ENCODE assay signal across 10 cellular contexts in genomic region chr7:22725585-22725984, GRCh38. TPM values are rescaled to one million over a fixed set of nuclear protein-coding genes. Genes with fewer than 3 reads are reported as not detected.
DNase-seq lines count a peak whose midpoint lies in the region; ATAC-seq and TF ChIP-seq lines count a peak whose summit lies in the region.
"Had no signal": no experiment of that assay in that cellular context is flagged by ENCODE, and none has a peak within 500 bp of the region (broad histone marks: within the 10 kb centered on the region; RNA-seq: fewer than 3 reads in every experiment).

No MANE protein-coding gene starts in this region.

- no peak overlapping the region for H3K9ac ChIP-seq in smooth muscle cell (ENCODE audit: low read depth)

- H3K36me3 Mint-ChIP-seq in activated CD4-positive, alpha-beta T cell treated with anti-CD3 and anti-CD28 coated beads for 36 hours (ENCODE audit: low read depth): no peaks in the 10 kb centered on the region
- H3K36me3 Mint-ChIP-seq in activated CD4-positive, alpha-beta T cell treated with anti-CD3 and anti-CD28 coated beads, Interleukin-2, amount 10 ng/mL, durations not matched to agents 7 days and 5 days (ENCODE audit: low read depth): peaks cover 1% of the 10 kb centered on the region

- H3K4me3 ChIP-seq in choroid plexus epithelial cell (ENCODE audit: low read depth, low read length) (no peak overlapping the region), smooth muscle cell (no peak overlapping the region), prostate gland (no peak overlapping the region)

- peak overlapping the region; percentile 61 for H3K27ac Mint-ChIP-seq in activated CD4-positive, alpha-beta T cell treated with anti-CD3 and anti-CD28 coated beads for 36 hours
- H3K27ac Mint-ChIP-seq in activated CD4-positive, alpha-beta T cell treated with anti-CD3 and anti-CD28 coated beads, Interleukin-2, amount 10 ng/mL, durations not matched to agents 7 days and 5 days: no peak overlapping the region

- H3K27me3 ChIP-seq in smooth muscle cell (ENCODE audit: low read depth) (no peaks in the 10 kb centered on the region), prostate gland (replicated peaks; ENCODE audit: insufficient read depth) (no peaks in the 10 kb centered on the region)

- WGBS in smooth muscle cell (ENCODE audit: low lambda C conversion rate): 54% methylated on average over 9 of the region's 9 CpGs
- WGBS in prostate gland: 66% methylated on average over 9 of the region's 9 CpGs

- no peaks in the 10 kb centered on the region for H4K20me1 ChIP-seq in smooth muscle cell (ENCODE audit: low read depth)

- no peaks in the 10 kb centered on the region for H3K9me3 Mint-ChIP-seq in activated CD4-positive, alpha-beta T cell treated with anti-CD3 and anti-CD28 coated beads for 36 hours (ENCODE audit: low read depth)
- H3K9me3 Mint-ChIP-seq in activated CD4-positive, alpha-beta T cell treated with anti-CD3 and anti-CD28 coated beads, Interleukin-2, amount 10 ng/mL, durations not matched to agents 7 days and 5 days: no peaks in the 10 kb centered on the region
- H3K9me3 Mint-ChIP-seq: central memory CD8-positive, alpha-beta T cell had no signal

- POLR2A ChIA-PET in activated CD4-positive, alpha-beta T cell treated with anti-CD3 and anti-CD28 coated beads for 36 hours (lab: Charles Lee): no interaction called here
- POLR2A ChIA-PET in activated CD4-positive, alpha-beta T cell treated with anti-CD3 and anti-CD28 coated beads, Interleukin-2, amount 10 ng/mL, durations not matched to agents 7 days and 5 days (lab: Charles Lee): no interaction called here

- H3K4me1 Mint-ChIP-seq in activated CD4-positive, alpha-beta T cell treated with anti-CD3 and anti-CD28 coated beads for 36 hours: peaks cover 23% of the 10 kb centered on the region
- peaks cover 52% of the 10 kb centered on the region for H3K4me1 Mint-ChIP-seq in activated CD4-positive, alpha-beta T cell treated with anti-CD3 and anti-CD28 coated beads, Interleukin-2, amount 10 ng/mL, durations not matched to agents 7 days and 5 days

- DNase-seq in activated CD4-positive, alpha-beta T cell treated with anti-CD3 and anti-CD28 coated beads for 36 hours: no peak
- DNase-seq in activated CD4-positive, alpha-beta T cell treated with anti-CD3 and anti-CD28 coated beads, Interleukin-2, amount 10 ng/mL, durations not matched to agents 7 days and 5 days: no peak
- DNase-seq in NCI-H226 (peak; percentile 36), choroid plexus epithelial cell (ENCODE audit: low read depth) (peak; percentile 51), smooth muscle cell (lab: John Stamatoyannopoulos, UW; ENCODE audit: unreplicated experiment) (no peak), prostate gland (ENCODE audit: low spot score) (no peak)
- DNase-seq in stimulated activated naive CD4-positive, alpha-beta T cell (lab: John Stamatoyannopoulos, UW): no peak
- DNase-seq: midbrain had no signal

- H3K9me3 ChIP-seq in smooth muscle cell (replicated peaks; ENCODE audit: low read depth) (no peaks in the 10 kb centered on the region), prostate gland (no peaks in the 10 kb centered on the region)

- peak; percentile 24 for TF ChIP-seq CTCF in choroid plexus epithelial cell (conservative IDR thresholded peaks at IDR 0.05; ENCODE audit: low read depth, low read length)
- peak; percentile 20 for TF ChIP-seq CTCF in smooth muscle cell (IDR thresholded peaks at IDR 0.05; ENCODE audit: borderline replicate concordance, insufficient read depth, poor library complexity, severe bottlenecking)
- TF ChIP-seq CTCF in prostate gland (IDR thresholded peaks at IDR 0.05): no peak

- H3F3A ChIP-seq in smooth muscle cell (ENCODE audit: low read depth): peaks cover 6% of the 10 kb centered on the region

- H3K79me2 ChIP-seq in smooth muscle cell (ENCODE audit: low read depth): no peaks in the 10 kb centered on the region

- TF ChIP-seq POLR2A in prostate gland (IDR thresholded peaks at IDR 0.05): no peak

- H3K36me3 ChIP-seq in smooth muscle cell (ENCODE audit: low read depth) (no peaks in the 10 kb centered on the region), prostate gland (no peaks in the 10 kb centered on the region)

- CTCF ChIA-PET in activated CD4-positive, alpha-beta T cell treated with anti-CD3 and anti-CD28 coated beads for 36 hours (lab: Charles Lee): interaction anchor here (0.5 to 8.8 kb wide), 18 partner anchors 10 to 615 kb away, joined by 3 to 311 read pairs (median 4); no protein-coding TSS in a partner anchor
- CTCF ChIA-PET in activated CD4-positive, alpha-beta T cell treated with anti-CD3 and anti-CD28 coated beads, Interleukin-2, amount 10 ng/mL, durations not matched to agents 7 days and 5 days (lab: Charles Lee): interaction anchor here (0.7 to 2.4 kb wide), 8 partner anchors 13 to 172 kb away, joined by 3 to 14 read pairs (median 4); no protein-coding TSS in a partner anchor

- ATAC-seq in activated CD4-positive, alpha-beta T cell treated with anti-CD3 and anti-CD28 coated beads for 36 hours: no peak
- no peak for ATAC-seq in HG03039 (IDR thresholded peaks at IDR 0.05; ENCODE audit: unreplicated experiment)

- H3K4me2 ChIP-seq in smooth muscle cell: peak overlapping the region; percentile 89

- H3K27ac ChIP-seq in smooth muscle cell (ENCODE audit: low read depth) (no peak overlapping the region), prostate gland (no peak overlapping the region)

- no peak overlapping the region for H3K4me3 Mint-ChIP-seq in activated CD4-positive, alpha-beta T cell treated with anti-CD3 and anti-CD28 coated beads for 36 hours
- no peak overlapping the region for H3K4me3 Mint-ChIP-seq in activated CD4-positive, alpha-beta T cell treated with anti-CD3 and anti-CD28 coated beads, Interleukin-2, amount 10 ng/mL, durations not matched to agents 7 days and 5 days

- intact Hi-C loops in activated CD4-positive, alpha-beta T cell treated with anti-CD3 and anti-CD28 coated beads for 36 hours (cut with DNase I, micrococcal nuclease): loop anchor here in 1 of 2 experiments (5.0 to 10.0 kb wide), 2 partner anchors 63 to 329 kb away; no protein-coding TSS in a partner anchor
- intact Hi-C loops in prostate gland (cut with DNase I): loop anchor here (5.0 kb wide), 1 partner anchor 332 kb away; no protein-coding TSS in a partner anchor

- H2AFZ ChIP-seq in smooth muscle cell (ENCODE audit: low read depth): no peak overlapping the region

- peaks cover 4% of the 10 kb centered on the region for H3K4me1 ChIP-seq in smooth muscle cell (ENCODE audit: low read depth)
- no peaks in the 10 kb centered on the region for H3K4me1 ChIP-seq in prostate gland (replicated peaks)

- peaks cover 27% of the 10 kb centered on the region for H3K27me3 Mint-ChIP-seq in activated CD4-positive, alpha-beta T cell treated with anti-CD3 and anti-CD28 coated beads for 36 hours
- peaks cover 38% of the 10 kb centered on the region for H3K27me3 Mint-ChIP-seq in activated CD4-positive, alpha-beta T cell treated with anti-CD3 and anti-CD28 coated beads, Interleukin-2, amount 10 ng/mL, durations not matched to agents 7 days and 5 days

RNA-seq across cellular contexts. Expression of gene IL6, which starts 1.4 kb away (rescaled TPM):
- total RNA-seq in activated CD4-positive, alpha-beta T cell treated with anti-CD3 and anti-CD28 coated beads for 36 hours: 1 to 10 TPM; 1.6 to 4.5 TPM
- total RNA-seq in activated CD4-positive, alpha-beta T cell treated with anti-CD3 and anti-CD28 coated beads, Interleukin-2, amount 10 ng/mL, durations not matched to agents 7 days and 5 days: under 1 TPM; 0.67 to 0.92 TPM
- total RNA-seq in smooth muscle cell (4.6 and 19.1 TPM in 2 replicates), prostate gland (not detected)
- polyA plus RNA-seq in smooth muscle cell: 0.31 and 18.1 TPM in 2 replicates

Comparison
In these comparisons a context has a peak if more than half of its experiments do, and no peak if none do; other contexts are left out.
1. DNase-seq: peak in NCI-H226 (single experiment) and choroid plexus epithelial cell (single experiment); none in activated CD4-positive, alpha-beta T cell treated with anti-CD3 and anti-CD28 coated beads for 36 hours (single experiment), activated CD4-positive, alpha-beta T cell treated with anti-CD3 and anti-CD28 coated beads, Interleukin-2, amount 10 ng/mL, durations not matched to agents 7 days and 5 days (single experiment), smooth muscle cell (single experiment), prostate gland (single experiment) and stimulated activated naive CD4-positive, alpha-beta T cell (0 of 6).
2. CTCF ChIP-seq: peak in choroid plexus epithelial cell (single experiment) and smooth muscle cell (single experiment); none in prostate gland (0 of 4).